In the genomic region with DNA sequence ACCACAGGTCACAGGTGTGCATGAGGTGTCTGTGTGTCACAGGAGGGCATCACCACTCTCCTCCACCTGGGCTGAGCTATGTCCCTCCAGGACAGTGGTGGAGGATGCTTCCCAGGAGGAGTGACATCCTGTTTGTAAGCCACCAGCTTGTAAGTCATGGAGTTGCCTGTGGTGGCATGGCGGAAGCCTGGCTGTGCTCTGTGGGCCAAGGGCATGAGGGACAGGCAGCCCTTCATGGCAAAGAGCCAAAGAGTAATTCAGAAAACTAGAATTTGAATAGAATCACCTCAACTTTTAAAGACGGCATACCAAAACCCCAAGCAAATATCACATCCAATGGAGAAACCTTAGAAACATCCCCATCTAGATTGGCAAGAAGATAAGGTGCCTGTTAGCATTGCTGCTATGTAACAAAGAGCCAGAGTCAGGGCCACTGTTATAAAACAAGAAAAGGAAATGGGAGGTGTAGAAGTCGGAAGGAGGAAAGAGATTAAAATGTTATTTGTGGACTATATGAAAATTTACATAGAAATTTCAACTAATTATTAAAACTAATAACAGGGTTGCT, we compare ENCODE assay signal across 1 cellular context.
TF ChIP-seq lines count a peak whose summit lies in the region.

No MANE protein-coding gene starts in this region.

TF ChIP-seq in HepG2, 621 proteins besides CTCF, POLR2A, EP300 and RAD21:
- TF ChIP-seq ZFP36 (IDR thresholded peaks at IDR 0.05; ENCODE audit: borderline replicate concordance, low read depth, low read length, partially characterized antibody) (no peak), AGO1 (IDR thresholded peaks at IDR 0.05; ENCODE audit: low read depth, low read length, poor library complexity, severe bottlenecking) (no peak), FOXK1 (CRISPR knock-in tag; IDR thresholded peaks at IDR 0.05; ENCODE audit: borderline replicate concordance, low read depth) (no peak), PHF20 (CRISPR knock-in tag; IDR thresholded peaks at IDR 0.05) (no peak), AHR (CRISPR knock-in tag; IDR thresholded peaks at IDR 0.05) (no peak), TGIF2 (CRISPR knock-in tag; IDR thresholded peaks at IDR 0.05) (no peak), SCMH1 (CRISPR knock-in tag; IDR thresholded peaks at IDR 0.05; ENCODE audit: borderline replicate concordance) (no peak), FOXP1 (IDR thresholded peaks at IDR 0.05) (no peak), FOXP1 (CRISPR knock-in tag; IDR thresholded peaks at IDR 0.05) (no peak)
- TF ChIP-seq, protein P1, sequence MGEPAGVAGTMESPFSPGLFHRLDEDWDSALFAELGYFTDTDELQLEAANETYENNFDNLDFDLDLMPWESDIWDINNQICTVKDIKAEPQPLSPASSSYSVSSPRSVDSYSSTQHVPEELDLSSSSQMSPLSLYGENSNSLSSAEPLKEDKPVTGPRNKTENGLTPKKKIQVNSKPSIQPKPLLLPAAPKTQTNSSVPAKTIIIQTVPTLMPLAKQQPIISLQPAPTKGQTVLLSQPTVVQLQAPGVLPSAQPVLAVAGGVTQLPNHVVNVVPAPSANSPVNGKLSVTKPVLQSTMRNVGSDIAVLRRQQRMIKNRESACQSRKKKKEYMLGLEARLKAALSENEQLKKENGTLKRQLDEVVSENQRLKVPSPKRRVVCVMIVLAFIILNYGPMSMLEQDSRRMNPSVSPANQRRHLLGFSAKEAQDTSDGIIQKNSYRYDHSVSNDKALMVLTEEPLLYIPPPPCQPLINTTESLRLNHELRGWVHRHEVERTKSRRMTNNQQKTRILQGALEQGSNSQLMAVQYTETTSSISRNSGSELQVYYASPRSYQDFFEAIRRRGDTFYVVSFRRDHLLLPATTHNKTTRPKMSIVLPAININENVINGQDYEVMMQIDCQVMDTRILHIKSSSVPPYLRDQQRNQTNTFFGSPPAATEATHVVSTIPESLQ (CRISPR knock-in tag; conservative IDR thresholded peaks at IDR 0.05), result no peak
- TF ChIP-seq, protein P2, sequence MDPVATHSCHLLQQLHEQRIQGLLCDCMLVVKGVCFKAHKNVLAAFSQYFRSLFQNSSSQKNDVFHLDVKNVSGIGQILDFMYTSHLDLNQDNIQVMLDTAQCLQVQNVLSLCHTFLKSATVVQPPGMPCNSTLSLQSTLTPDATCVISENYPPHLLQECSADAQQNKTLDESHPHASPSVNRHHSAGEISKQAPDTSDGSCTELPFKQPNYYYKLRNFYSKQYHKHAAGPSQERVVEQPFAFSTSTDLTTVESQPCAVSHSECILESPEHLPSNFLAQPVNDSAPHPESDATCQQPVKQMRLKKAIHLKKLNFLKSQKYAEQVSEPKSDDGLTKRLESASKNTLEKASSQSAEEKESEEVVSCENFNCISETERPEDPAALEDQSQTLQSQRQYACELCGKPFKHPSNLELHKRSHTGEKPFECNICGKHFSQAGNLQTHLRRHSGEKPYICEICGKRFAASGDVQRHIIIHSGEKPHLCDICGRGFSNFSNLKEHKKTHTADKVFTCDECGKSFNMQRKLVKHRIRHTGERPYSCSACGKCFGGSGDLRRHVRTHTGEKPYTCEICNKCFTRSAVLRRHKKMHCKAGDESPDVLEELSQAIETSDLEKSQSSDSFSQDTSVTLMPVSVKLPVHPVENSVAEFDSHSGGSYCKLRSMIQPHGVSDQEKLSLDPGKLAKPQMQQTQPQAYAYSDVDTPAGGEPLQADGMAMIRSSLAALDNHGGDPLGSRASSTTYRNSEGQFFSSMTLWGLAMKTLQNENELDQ (CRISPR knock-in tag; IDR thresholded peaks at IDR 0.05; ENCODE audit: borderline replicate concordance), result no peak
